16 cellular contexts compared by ENCODE assay signal in the genomic region with DNA sequence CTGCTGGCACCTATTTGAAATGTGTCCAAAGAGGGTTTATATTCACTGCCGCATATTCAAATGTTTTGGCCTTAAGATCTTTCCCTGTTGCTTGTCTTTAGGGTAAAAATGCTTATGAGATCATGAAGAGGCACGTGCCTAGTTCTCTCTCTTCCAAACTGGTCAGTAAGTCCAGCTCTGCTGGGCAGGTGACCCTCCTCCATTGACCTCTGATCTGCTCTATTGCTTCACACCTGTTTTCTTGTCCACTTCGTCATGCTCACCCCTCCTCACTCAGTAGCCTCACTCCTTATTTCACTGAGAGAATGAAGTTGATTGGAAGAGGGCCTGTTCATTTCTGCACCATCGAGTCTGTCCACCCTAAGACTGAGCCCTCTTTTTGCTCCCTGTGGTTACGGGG.
DNase-seq lines count a peak whose midpoint lies in the region; ATAC-seq and TF ChIP-seq lines count a peak whose summit lies in the region.
"Had no signal": no experiment of that assay in that cellular context is flagged by ENCODE, and none has a peak within 500 bp of the region (broad histone marks: within the 10 kb centered on the region; RNA-seq: fewer than 3 reads in every experiment).

No MANE protein-coding gene starts in this region.

- no peaks in the 10 kb centered on the region for H3K27me3 ChIP-seq in right lobe of liver
- H3K27me3 ChIP-seq: BLaER1 treated with 17β-estradiol and CSF1 and Interleukin-3, amounts not matched to agents 10 nM and 100 nM had no signal

- H3K4me3 ChIP-seq in right lobe of liver = no peak overlapping the region
- H3K4me3 ChIP-seq: BLaER1 treated with 17β-estradiol and CSF1 and Interleukin-3, amounts not matched to agents 10 nM and 100 nM had no signal

- peak; percentile 36 to 80 (median 61) for ATAC-seq in right lobe of liver
- no peak for ATAC-seq in HG03442 (IDR thresholded peaks at IDR 0.05; ENCODE audit: unreplicated experiment)

- no peaks in the 10 kb centered on the region for H3K36me3 ChIP-seq in right lobe of liver
- H3K36me3 ChIP-seq: BLaER1 treated with 17β-estradiol and CSF1 and Interleukin-3, amounts not matched to agents 10 nM and 100 nM had no signal

- TF ChIP-seq POLR2A in right lobe of liver (IDR thresholded peaks at IDR 0.05) = no peak

- H3K9me3 ChIP-seq in right lobe of liver = no peaks in the 10 kb centered on the region
- H3K9me3 ChIP-seq: BLaER1 treated with 17β-estradiol and CSF1 and Interleukin-3, amounts not matched to agents 10 nM and 100 nM had no signal

- H3K27ac ChIP-seq in VCaP (peak overlapping the region; percentile 45), right lobe of liver (no peak overlapping the region)
- H3K27ac ChIP-seq: BLaER1 treated with 17β-estradiol and CSF1 and Interleukin-3, amounts not matched to agents 10 nM and 100 nM had no signal

- intact Hi-C loops in right lobe of liver (cut with DNase I) = no loop called here

- no peaks in the 10 kb centered on the region for H3K4me1 ChIP-seq in right lobe of liver

- DNase-seq in NCI-H1092 treated with DMSO at 0.1 percent for 48 hours (lab: John Stamatoyannopoulos, UW) (peak; percentile 25), NCI-H1092 (lab: John Stamatoyannopoulos, UW) (no peak), right lobe of liver (no peak), NCI-H128 (lab: John Stamatoyannopoulos, UW; ENCODE audit: unreplicated experiment) (no peak), globus pallidus (ENCODE audit: low spot score) (no peak)
- DNase-seq: CD4-positive, CD25-positive, alpha-beta regulatory T cell; CD8-positive, alpha-beta memory T cell; COR-L47; DMS 273 treated with DMSO at 0.1 percent for 48 hours; DMS53; GDM1; GOT3; H9 had no signal

- TF ChIP-seq CTCF in VCaP (conservative IDR thresholded peaks at IDR 0.05) (no peak), right lobe of liver (IDR thresholded peaks at IDR 0.05) (no peak)

- 48% methylated on average over 5 of the region's 5 CpGs for WGBS in right lobe of liver (ENCODE audit: insufficient coverage, low coverage, low lambda C conversion rate, missing lambda C conversion rate)
